Comparison of ENCODE assay signal across 16 cellular contexts in genomic region chr7:99619571-99620130, GRCh38. TPM values are rescaled to one million over a fixed set of nuclear protein-coding genes. Genes with fewer than 3 reads are reported as not detected.
A peak's percentile ranks its signal among the peaks of the same experiment; 100 is the strongest.
DNase-seq lines count a peak whose midpoint lies in the region; ATAC-seq and TF ChIP-seq lines count a peak whose summit lies in the region.
"Had no signal": no experiment of that assay in that cellular context is flagged by ENCODE, and none has a peak within 500 bp of the region (broad histone marks: within the 10 kb centered on the region; RNA-seq: fewer than 3 reads in every experiment).

No MANE protein-coding gene starts in this region.

- H2AFZ ChIP-seq in PC-3 (ENCODE audit: low read length), result no peak overlapping the region

- intact Hi-C loops in activated naive CD4-positive, alpha-beta T cell treated with anti-CD3 and anti-CD28 coated beads for 36 hours (cut with micrococcal nuclease), result no loop called here
- intact Hi-C loops in PC-3 (cut with micrococcal nuclease), result loop anchor here (5.0 kb wide), 2 partner anchors 218 to 298 kb away; partner anchors contain the start of gene TRIM4

- peak overlapping the region; percentile 92 for H3K27ac Mint-ChIP-seq in activated naive CD4-positive, alpha-beta T cell treated with anti-CD3 and anti-CD28 coated beads for 36 hours
- no peak overlapping the region for H3K27ac Mint-ChIP-seq in activated naive CD4-positive, alpha-beta T cell treated with anti-CD3 and anti-CD28 coated beads, Interleukin-2, amount 10 ng/mL, durations not matched to agents 7 days and 5 days
- no peak overlapping the region for H3K27ac Mint-ChIP-seq in osteocyte (ENCODE audit: unreplicated experiment)

- TF ChIP-seq CTCF in PC-3 (conservative IDR thresholded peaks at IDR 0.05; ENCODE audit: low read depth, low read length) (no peak), coronary artery (IDR thresholded peaks at IDR 0.05) (no peak), osteocyte (IDR thresholded peaks at IDR 0.05) (no peak), GM20000 (IDR thresholded peaks at IDR 0.05; ENCODE audit: extremely low read depth, missing control alignments) (no peak)

- no TSS peak for BruUV-seq in PC-3 (replicated peaks; lab: Mats Ljungman, UMichigan)

- no peak overlapping the region for H3K4me3 Mint-ChIP-seq in activated naive CD4-positive, alpha-beta T cell treated with anti-CD3 and anti-CD28 coated beads for 36 hours
- H3K4me3 Mint-ChIP-seq in activated naive CD4-positive, alpha-beta T cell treated with anti-CD3 and anti-CD28 coated beads, Interleukin-2, amount 10 ng/mL, durations not matched to agents 7 days and 5 days, result no peak overlapping the region
- no peak overlapping the region for H3K4me3 Mint-ChIP-seq in osteocyte (ENCODE audit: unreplicated experiment)
- H3K4me3 Mint-ChIP-seq: activated CD4-positive, alpha-beta memory T cell treated with anti-CD3 and anti-CD28 coated beads for 36 hours had no signal

- H3K4me3 ChIP-seq in PC-3 (ENCODE audit: low read length) (no peak overlapping the region), coronary artery (no peak overlapping the region)
- H3K4me3 ChIP-seq: left ventricle myocardium inferior, thoracic aorta had no signal

- no peaks in the 10 kb centered on the region for H3F3A ChIP-seq in PC-3 (ENCODE audit: low read length, unreplicated experiment)

- H3K36me3 ChIP-seq in PC-3 (ENCODE audit: low read depth, low read length), result peaks cover 47% of the 10 kb centered on the region

- no peak for ATAC-seq in PC-3
- ATAC-seq in HG02870 (IDR thresholded peaks at IDR 0.05; ENCODE audit: unreplicated experiment), result no peak

- no peaks in the 10 kb centered on the region for H3K9me2 ChIP-seq in PC-3 (replicated peaks; ENCODE audit: low read length)

- H3K27ac ChIP-seq in PC-3 (ENCODE audit: low read length) (peak overlapping the region; percentile 54; the same call in 1 of the 2 replicates), coronary artery (no peak overlapping the region)
- H3K27ac ChIP-seq: left ventricle myocardium inferior, thoracic aorta had no signal

- H3K9ac ChIP-seq in PC-3 (ENCODE audit: low read length), result no peak overlapping the region

- H3K27me3 Mint-ChIP-seq in activated naive CD4-positive, alpha-beta T cell treated with anti-CD3 and anti-CD28 coated beads for 36 hours (ENCODE audit: low read depth), result no peaks in the 10 kb centered on the region
- peaks cover 8% of the 10 kb centered on the region for H3K27me3 Mint-ChIP-seq in activated naive CD4-positive, alpha-beta T cell treated with anti-CD3 and anti-CD28 coated beads, Interleukin-2, amount 10 ng/mL, durations not matched to agents 7 days and 5 days
- no peaks in the 10 kb centered on the region for H3K27me3 Mint-ChIP-seq in osteocyte (ENCODE audit: unreplicated experiment)
- H3K27me3 Mint-ChIP-seq: activated CD4-positive, alpha-beta memory T cell treated with anti-CD3 and anti-CD28 coated beads for 36 hours; central memory CD8-positive, alpha-beta T cell; IgD-negative memory B cell had no signal

- no peaks in the 10 kb centered on the region for H4K20me1 ChIP-seq in PC-3 (ENCODE audit: low read length)

- no peaks in the 10 kb centered on the region for H3K9me3 ChIP-seq in PC-3 (ENCODE audit: low read length)
- H3K9me3 ChIP-seq: left ventricle myocardium inferior, thoracic aorta had no signal

- H3K27me3 ChIP-seq in PC-3 (ENCODE audit: low read length), result no peaks in the 10 kb centered on the region

- CTCF ChIA-PET in activated naive CD4-positive, alpha-beta T cell treated with anti-CD3 and anti-CD28 coated beads for 36 hours (lab: Charles Lee), result no interaction called here
- CTCF ChIA-PET in activated naive CD4-positive, alpha-beta T cell treated with anti-CD3 and anti-CD28 coated beads, Interleukin-2, amount 10 ng/mL, durations not matched to agents 7 days and 5 days (lab: Charles Lee), result no interaction called here
- CTCF ChIA-PET in PC-3 (lab: Charles Lee), result no interaction called here

- no peak for DNase-seq in activated naive CD4-positive, alpha-beta T cell treated with anti-CD3 and anti-CD28 coated beads for 36 hours
- no peak for DNase-seq in activated naive CD4-positive, alpha-beta T cell treated with anti-CD3 and anti-CD28 coated beads, Interleukin-2, amount 10 ng/mL, durations not matched to agents 7 days and 5 days
- DNase-seq in PC-3 (no peak), coronary artery (ENCODE audit: low spot score) (peak; percentile 47), osteocyte (ENCODE audit: extremely low spot score, unreplicated experiment) (peak; percentile 84), GM20000 (ENCODE audit: low spot score) (no peak), iPS-NIHi11 (ENCODE audit: low spot score) (no peak)
- DNase-seq: activated CD4-positive, alpha-beta memory T cell treated with anti-CD3 and anti-CD28 coated beads for 36 hours; DMS79 treated with DMSO at 0.1 percent for 48 hours; effector CD4-positive, alpha-beta T cell; left ventricle myocardium inferior; NCI-H2029 treated with DMSO at 0.1 percent for 48 hours had no signal

- peaks cover 21% of the 10 kb centered on the region for H3K4me1 ChIP-seq in PC-3 (ENCODE audit: insufficient read depth, low read length)

- peaks cover 57% of the 10 kb centered on the region for H3K36me3 Mint-ChIP-seq in activated naive CD4-positive, alpha-beta T cell treated with anti-CD3 and anti-CD28 coated beads for 36 hours (ENCODE audit: low read depth)
- H3K36me3 Mint-ChIP-seq in activated naive CD4-positive, alpha-beta T cell treated with anti-CD3 and anti-CD28 coated beads, Interleukin-2, amount 10 ng/mL, durations not matched to agents 7 days and 5 days, result peaks cover 74% of the 10 kb centered on the region
- H3K36me3 Mint-ChIP-seq in osteocyte (ENCODE audit: unreplicated experiment), result peaks cover 42% of the 10 kb centered on the region

- peaks cover 32% of the 10 kb centered on the region for H3K79me2 ChIP-seq in PC-3 (ENCODE audit: low read length)

- peaks cover 61% of the 10 kb centered on the region for H3K4me1 Mint-ChIP-seq in activated naive CD4-positive, alpha-beta T cell treated with anti-CD3 and anti-CD28 coated beads for 36 hours (ENCODE audit: low read depth)
- peaks cover 86% of the 10 kb centered on the region for H3K4me1 Mint-ChIP-seq in activated naive CD4-positive, alpha-beta T cell treated with anti-CD3 and anti-CD28 coated beads, Interleukin-2, amount 10 ng/mL, durations not matched to agents 7 days and 5 days
- H3K4me1 Mint-ChIP-seq in osteocyte (ENCODE audit: unreplicated experiment), result peaks cover 25% of the 10 kb centered on the region

- POLR2A ChIA-PET in PC-3 (lab: Charles Lee; ENCODE audit: unreplicated experiment), result no interaction called here

- no peaks in the 10 kb centered on the region for H3K9me3 Mint-ChIP-seq in activated naive CD4-positive, alpha-beta T cell treated with anti-CD3 and anti-CD28 coated beads for 36 hours
- no peaks in the 10 kb centered on the region for H3K9me3 Mint-ChIP-seq in activated naive CD4-positive, alpha-beta T cell treated with anti-CD3 and anti-CD28 coated beads, Interleukin-2, amount 10 ng/mL, durations not matched to agents 7 days and 5 days
- no peaks in the 10 kb centered on the region for H3K9me3 Mint-ChIP-seq in osteocyte (ENCODE audit: unreplicated experiment)
- H3K9me3 Mint-ChIP-seq: activated CD4-positive, alpha-beta memory T cell treated with anti-CD3 and anti-CD28 coated beads for 36 hours; central memory CD8-positive, alpha-beta T cell; IgD-negative memory B cell had no signal

- H3K4me2 ChIP-seq in PC-3 (ENCODE audit: low read length), result peak overlapping the region; percentile 98; the same call in 1 of the 2 replicates

RNA-seq across cellular contexts. Expression of gene ZSCAN25, which starts 2.9 kb away (rescaled TPM):
- 10 to 100 TPM; 20.7 to 22.3 TPM for total RNA-seq in activated naive CD4-positive, alpha-beta T cell treated with anti-CD3 and anti-CD28 coated beads for 36 hours
- total RNA-seq in PC-3 (2014; rRNA removed) (13.9 and 18.9 TPM in 2 replicates), osteocyte (19.6 and 20.7 TPM in 2 replicates)

RNA-seq across cellular contexts. Expression of gene TMEM225B, which starts 21.6 kb away (rescaled TPM):
- 1 to 10 TPM in 1 of 2 experiments, under 1 TPM in 1; 0.98 to 1.7 TPM for total RNA-seq in activated naive CD4-positive, alpha-beta T cell treated with anti-CD3 and anti-CD28 coated beads for 36 hours
- total RNA-seq in PC-3 (2014; rRNA removed) (not detected in 2 replicates), osteocyte (1.1 and 1.6 TPM in 2 replicates)
- total RNA-seq: left ventricle myocardium inferior had no signal

Comparison
In these comparisons a context has a peak if more than half of its experiments do, and no peak if none do; other contexts are left out.
1. DNase-seq: peak in coronary artery (single experiment) and osteocyte (single experiment); none in activated naive CD4-positive, alpha-beta T cell treated with anti-CD3 and anti-CD28 coated beads for 36 hours (single experiment), activated naive CD4-positive, alpha-beta T cell treated with anti-CD3 and anti-CD28 coated beads, Interleukin-2, amount 10 ng/mL, durations not matched to agents 7 days and 5 days (single experiment), PC-3 (single experiment), GM20000 (single experiment) and iPS-NIHi11 (single experiment).